In the genomic region with DNA sequence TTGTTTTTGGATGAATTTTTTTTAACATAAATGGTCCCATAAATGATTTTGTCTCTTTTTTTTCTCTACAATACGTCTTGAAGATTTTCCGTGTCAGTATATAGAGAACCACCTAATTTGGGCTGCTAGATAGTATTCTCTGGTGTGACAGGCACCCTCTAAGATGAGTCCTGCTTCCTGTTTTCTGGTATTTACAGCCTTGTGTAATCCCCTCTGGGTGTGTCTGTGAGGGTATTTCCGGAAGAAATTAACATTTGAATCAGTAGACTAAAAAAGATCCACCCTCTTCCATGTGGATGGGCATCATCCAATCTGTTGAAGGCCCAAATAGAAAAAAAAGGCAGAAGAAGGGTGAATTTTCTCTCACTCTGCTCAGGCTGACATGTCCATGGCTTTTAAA, we compare ENCODE assay signal across 17 cellular contexts.
DNase-seq lines count a peak whose midpoint lies in the region; ATAC-seq, FAIRE-seq and TF ChIP-seq lines count a peak whose summit lies in the region.
"Had no signal": no experiment of that assay in that cellular context is flagged by ENCODE, and none has a peak within 500 bp of the region (broad histone marks: within the 10 kb centered on the region; RNA-seq: fewer than 3 reads in every experiment).

No MANE protein-coding gene starts in this region.

- H3K9me3 Mint-ChIP-seq in IgD-negative memory B cell: peaks cover 0 to 5% (median 4%) of the 10 kb centered on the region in 3 donors
- no peaks in the 10 kb centered on the region for H3K9me3 Mint-ChIP-seq in activated naive CD8-positive, alpha-beta T cell treated with anti-CD3 and anti-CD28 coated beads for 36 hours
- H3K9me3 Mint-ChIP-seq in activated naive CD4-positive, alpha-beta T cell treated with anti-CD3 and anti-CD28 coated beads, Interleukin-2, amount 50 U/mL, for 72 hours: no peaks in the 10 kb centered on the region

- DNase-seq in GM12891 (ENCODE audit: insufficient read length, low spot score) (no peak), SIG-M5 (lab: John Stamatoyannopoulos, UW) (peak; percentile 25), iPS-NIHi11 (ENCODE audit: low spot score) (peak; percentile 24)
- DNase-seq in activated CD4-positive, alpha-beta T cell treated with anti-CD3 and anti-CD28 coated beads, Interleukin-2, amount 50 U/mL, for 1 hour: no peak
- DNase-seq in activated naive CD8-positive, alpha-beta T cell treated with anti-CD3 and anti-CD28 coated beads for 36 hours: no peak
- DNase-seq in activated naive CD4-positive, alpha-beta T cell treated with anti-CD3 and anti-CD28 coated beads, Interleukin-2, amount 50 U/mL, for 72 hours (ENCODE audit: low spot score in 2 of 2): no peak
- DNase-seq: activated gamma-delta T cell treated with Interleukin-2 at 50 U/mL for 16 hours; aorta; SK-N-SH; stimulated activated CD4-positive, alpha-beta T cell treated with anti-CD3 and anti-CD28 coated beads, Interleukin-1b, Interleukin-23, amount 100 ng/mL, for 48 hours had no signal

- ATAC-seq in activated naive CD4-positive, alpha-beta T cell treated with anti-CD3 and anti-CD28 coated beads, Interleukin-2, amount 50 U/mL, for 72 hours: no peak
- ATAC-seq in HG02678 (IDR thresholded peaks at IDR 0.05; ENCODE audit: unreplicated experiment): no peak
- ATAC-seq: K562, left lobe of liver, sciatic nerve had no signal

- peaks cover 1% of the 10 kb centered on the region for H3K27me3 Mint-ChIP-seq in IgD-negative memory B cell
- H3K27me3 Mint-ChIP-seq in activated naive CD8-positive, alpha-beta T cell treated with anti-CD3 and anti-CD28 coated beads for 36 hours: peaks cover 16% of the 10 kb centered on the region

- FAIRE-seq in GM12891 (lab: Jason Lieb, UNC): no peak
- FAIRE-seq: D721Med, GM19239, K562 had no signal

- no peak for TF ChIP-seq POLR2A in GM12891 (IDR thresholded peaks at IDR 0.05; ENCODE audit: low read depth, low read length)

- H3K36me3 Mint-ChIP-seq in IgD-negative memory B cell: peaks cover 7% of the 10 kb centered on the region
- H3K36me3 Mint-ChIP-seq in activated naive CD8-positive, alpha-beta T cell treated with anti-CD3 and anti-CD28 coated beads for 36 hours: no peaks in the 10 kb centered on the region
- H3K36me3 Mint-ChIP-seq in activated naive CD4-positive, alpha-beta T cell treated with anti-CD3 and anti-CD28 coated beads, Interleukin-2, amount 50 U/mL, for 72 hours: no peaks in the 10 kb centered on the region

- peaks cover 17 to 24% (median 21%) of the 10 kb centered on the region in 3 donors for H3K4me1 Mint-ChIP-seq in IgD-negative memory B cell
- no peaks in the 10 kb centered on the region for H3K4me1 Mint-ChIP-seq in activated naive CD8-positive, alpha-beta T cell treated with anti-CD3 and anti-CD28 coated beads for 36 hours

- peak overlapping the region; percentile 48 to 86 (median 58) for H3K4me3 Mint-ChIP-seq in IgD-negative memory B cell
- H3K4me3 Mint-ChIP-seq in activated naive CD8-positive, alpha-beta T cell treated with anti-CD3 and anti-CD28 coated beads for 36 hours: no peak overlapping the region

- H3K27ac Mint-ChIP-seq in IgD-negative memory B cell: peak overlapping the region in 2 of 3 donors; percentile 54 to 80
- H3K27ac Mint-ChIP-seq in activated naive CD8-positive, alpha-beta T cell treated with anti-CD3 and anti-CD28 coated beads for 36 hours: no peak overlapping the region
- H3K27ac Mint-ChIP-seq in activated naive CD4-positive, alpha-beta T cell treated with anti-CD3 and anti-CD28 coated beads, Interleukin-2, amount 50 U/mL, for 72 hours: no peak overlapping the region

TF ChIP-seq in GM12891, 5 proteins besides CTCF, POLR2A, EP300 and RAD21:
- no peak for TF ChIP-seq PAX5 (IDR thresholded peaks at IDR 0.05; ENCODE audit: insufficient read depth, low read length, severe bottlenecking)
- TF ChIP-seq POU2F2 (IDR thresholded peaks at IDR 0.05; ENCODE audit: low read depth, low read length): no peak
- peak; percentile 62 for TF ChIP-seq SPI1 (IDR thresholded peaks at IDR 0.05; ENCODE audit: low read depth, low read length)
- no peak for TF ChIP-seq TAF1 (IDR thresholded peaks at IDR 0.05; ENCODE audit: low read depth, low read length)
- TF ChIP-seq POLR2AphosphoS5 (IDR thresholded peaks at IDR 0.05; ENCODE audit: low read depth, low read length): no peak

Comparison
In these comparisons a context has a peak if more than half of its experiments do, and no peak if none do; other contexts are left out.
1. DNase-seq: peak in SIG-M5 (single experiment) and iPS-NIHi11 (single experiment); none in GM12891 (single experiment), activated CD4-positive, alpha-beta T cell treated with anti-CD3 and anti-CD28 coated beads, Interleukin-2, amount 50 U/mL, for 1 hour (single experiment), activated naive CD8-positive, alpha-beta T cell treated with anti-CD3 and anti-CD28 coated beads for 36 hours (single experiment) and activated naive CD4-positive, alpha-beta T cell treated with anti-CD3 and anti-CD28 coated beads, Interleukin-2, amount 50 U/mL, for 72 hours (0 of 2).
2. H3K27ac Mint-ChIP-seq: peak in IgD-negative memory B cell (2 of 3); none in activated naive CD8-positive, alpha-beta T cell treated with anti-CD3 and anti-CD28 coated beads for 36 hours (single experiment) and activated naive CD4-positive, alpha-beta T cell treated with anti-CD3 and anti-CD28 coated beads, Interleukin-2, amount 50 U/mL, for 72 hours (0 of 2).